ENCODE assay signal across 8 cellular contexts in genomic region chr5:43007246-43007910, GRCh38. TPM values are rescaled to one million over a fixed set of nuclear protein-coding genes. Genes with fewer than 3 reads are reported as not detected.
DNase-seq lines count a peak whose midpoint lies in the region; ATAC-seq and TF ChIP-seq lines count a peak whose summit lies in the region.

No MANE protein-coding gene starts in this region.

- H3K4me3 ChIP-seq in kidney epithelial cell (ENCODE audit: low read depth, low read length): peak overlapping the region; percentile 30

- peak overlapping the region; percentile 92 for H3K27ac Mint-ChIP-seq in WTC11

- H3K36me3 ChIP-seq in kidney epithelial cell (ENCODE audit: control insufficient read depth, insufficient read depth, low read length): no peaks in the 10 kb centered on the region

- POLR2A ChIA-PET in WTC11 (lab: Charles Lee): interaction anchor here (1.1 to 1.4 kb wide), 3 partner anchors 10 to 114 kb away, joined by 3 read pairs; partner anchors contain the start of gene ZNF131

- CTCF ChIA-PET in WTC11 (lab: Charles Lee): interaction anchor here (0.6 to 2.0 kb wide), 15 partner anchors 9 to 477 kb away, joined by 3 to 11 read pairs (median 5); partner anchors contain the start of gene TMEM267

- H3K4me1 Mint-ChIP-seq in WTC11: peaks cover 34% of the 10 kb centered on the region

- ATAC-seq in GM18502 (IDR thresholded peaks at IDR 0.05; ENCODE audit: poor library complexity, unreplicated experiment) (peak; percentile 24), HG03108 (IDR thresholded peaks at IDR 0.05; ENCODE audit: unreplicated experiment) (peak; percentile 14), WTC11 (peak; percentile 38)

- no peaks in the 10 kb centered on the region for H3K27me3 ChIP-seq in kidney epithelial cell (ENCODE audit: control insufficient read depth, insufficient read depth, low read length)

- TF ChIP-seq CTCF in WTC11 (IDR thresholded peaks at IDR 0.05): no peak
- TF ChIP-seq CTCF in kidney epithelial cell (IDR thresholded peaks at IDR 0.05; ENCODE audit: insufficient read depth, low read length, poor library complexity, severe bottlenecking): no peak

- DNase-seq in NCI-H2227 treated with DMSO at 0.1 percent for 48 hours (lab: John Stamatoyannopoulos, UW): peak; percentile 99
- DNase-seq in WTC11 (ENCODE audit: low spot score): peak; percentile 80
- peak in 56 of 61 donors; percentile 3 to 78 (median 46) for DNase-seq in caudate nucleus (lab: John Stamatoyannopoulos, UW)
- no peak for DNase-seq in kidney epithelial cell (ENCODE audit: low read depth)
- DNase-seq in stimulated activated CD4-positive, alpha-beta T cell treated with anti-CD3 and anti-CD28 coated beads, Interleukin-12 subunit alpha, Interleukin-12 subunit beta, amount 100 ng/mL, for 24 hours (ENCODE audit: low read depth in 2 of 2): peak; percentile 64 to 68
- DNase-seq in cerebellar nuclear complex (lab: John Stamatoyannopoulos, UW): no peak

- H3K4me3 Mint-ChIP-seq in WTC11: peak overlapping the region; percentile 78

- H3K9me3 Mint-ChIP-seq in WTC11: peaks cover 3% of the 10 kb centered on the region; the same call in 1 of the 2 replicates

- peaks cover 89% of the 10 kb centered on the region for H3K27me3 Mint-ChIP-seq in WTC11 (ENCODE audit: low read depth)

- peak overlapping the region; percentile 85 for H3K27ac ChIP-seq in caudate nucleus (ENCODE audit: low read depth, low read length)

- no peaks in the 10 kb centered on the region for H3K36me3 Mint-ChIP-seq in WTC11

TF ChIP-seq in WTC11, 78 proteins besides CTCF, POLR2A, EP300 and RAD21:
- no peak for TF ChIP-seq HMGXB4 (CRISPR knock-in tag; IDR thresholded peaks at IDR 0.05)
- TF ChIP-seq NFATC4 (CRISPR knock-in tag; IDR thresholded peaks at IDR 0.05): no peak
- TF ChIP-seq USF1 (CRISPR knock-in tag; IDR thresholded peaks at IDR 0.05): peak; percentile 19; the same call in 1 of the 2 replicates
- 0 out of 2 replicates have a peak, but pooled peaks have one; percentile 26 for TF ChIP-seq TEAD4 (CRISPR knock-in tag; IDR thresholded peaks at IDR 0.05)
- TF ChIP-seq RELA (CRISPR knock-in tag; IDR thresholded peaks at IDR 0.05; ENCODE audit: borderline replicate concordance): no peak
- no peak for TF ChIP-seq PRRX2 (CRISPR knock-in tag; IDR thresholded peaks at IDR 0.05)
- no peak for TF ChIP-seq ATF6 (CRISPR knock-in tag; IDR thresholded peaks at IDR 0.05)
- TF ChIP-seq AFF4 (CRISPR knock-in tag; IDR thresholded peaks at IDR 0.05; ENCODE audit: borderline replicate concordance): no peak
- no peak for TF ChIP-seq ZNF416 (CRISPR knock-in tag; IDR thresholded peaks at IDR 0.05)

RNA-seq across cellular contexts. Expression of gene ANXA2R, which starts 32.7 kb away (rescaled TPM):
- total RNA-seq in WTC11 (2021) (0.72 to 1.1 TPM (median 0.96 TPM) in 3 replicates), kidney epithelial cell (0.34 and 0.79 TPM in 2 replicates)

Comparison
In these comparisons a context has a peak if more than half of its experiments do, and no peak if none do; other contexts are left out.
1. DNase-seq: peak in NCI-H2227 treated with DMSO at 0.1 percent for 48 hours (single experiment), WTC11 (single experiment), caudate nucleus (56 of 61) and stimulated activated CD4-positive, alpha-beta T cell treated with anti-CD3 and anti-CD28 coated beads, Interleukin-12 subunit alpha, Interleukin-12 subunit beta, amount 100 ng/mL, for 24 hours (2 of 2); none in kidney epithelial cell (single experiment) and cerebellar nuclear complex (0 of 2).
2. Peak in every context shown above with its lines, with median percentiles within 50 percentile points of each other: ATAC-seq.